ENCODE assay signal across 13 cellular contexts in genomic region chr16:9119795-9120194, GRCh38. TPM values are rescaled to one million over a fixed set of nuclear protein-coding genes. Genes with fewer than 3 reads are reported as not detected.
DNase-seq lines count a peak whose midpoint lies in the region; ATAC-seq and TF ChIP-seq lines count a peak whose summit lies in the region.
"Had no signal": no experiment of that assay in that cellular context is flagged by ENCODE, and none has a peak within 500 bp of the region (broad histone marks: within the 10 kb centered on the region; RNA-seq: fewer than 3 reads in every experiment).

No MANE protein-coding gene starts in this region.

- intact Hi-C loops in CD8-positive, alpha-beta T cell (cut with DNase I, micrococcal nuclease): loop anchor here in 1 of 2 experiments (2.0 kb wide), 1 partner anchor 19 kb away; no protein-coding TSS in a partner anchor
- intact Hi-C loops in PC-9 (cut with micrococcal nuclease; ENCODE audit: unreplicated experiment): no loop called here

- no peaks in the 10 kb centered on the region for H3K27me3 Mint-ChIP-seq in CD8-positive, alpha-beta T cell (ENCODE audit: low read depth)
- no peaks in the 10 kb centered on the region for H3K27me3 Mint-ChIP-seq in nephron progenitor cell (ENCODE audit: low read depth, poor library complexity)

- peaks cover 2% of the 10 kb centered on the region for H4K20me1 ChIP-seq in PC-9 (ENCODE audit: insufficient read depth)

- peaks cover 80% of the 10 kb centered on the region for H3F3A ChIP-seq in PC-9 (ENCODE audit: insufficient read depth, low read depth)

- H3K36me3 Mint-ChIP-seq in CD8-positive, alpha-beta T cell: peaks cover 87% of the 10 kb centered on the region
- peaks cover 79% of the 10 kb centered on the region for H3K36me3 Mint-ChIP-seq in nephron progenitor cell (ENCODE audit: low read depth)

- TF ChIP-seq CTCF in CD8-positive, alpha-beta T cell (IDR thresholded peaks at IDR 0.05): no peak
- TF ChIP-seq CTCF in PC-9 (conservative IDR thresholded peaks at IDR 0.05): no peak
- no peak for TF ChIP-seq CTCF in nephron progenitor cell (IDR thresholded peaks at IDR 0.05)

- peaks cover 17% of the 10 kb centered on the region for H3K36me3 ChIP-seq in CD8-positive, alpha-beta T cell (ENCODE audit: insufficient read depth, low read length)
- H3K36me3 ChIP-seq in PC-9 (ENCODE audit: low read depth): peaks cover 41% of the 10 kb centered on the region
- H3K36me3 ChIP-seq: ovary had no signal

- no peaks in the 10 kb centered on the region for H3K9me3 Mint-ChIP-seq in CD8-positive, alpha-beta T cell
- no peaks in the 10 kb centered on the region for H3K9me3 Mint-ChIP-seq in nephron progenitor cell

- no peaks in the 10 kb centered on the region for H3K9me2 ChIP-seq in PC-9 (ENCODE audit: insufficient read depth)

- H3K4me3 Mint-ChIP-seq in CD8-positive, alpha-beta T cell: no peak overlapping the region
- H3K4me3 Mint-ChIP-seq in nephron progenitor cell: no peak overlapping the region

- H3K4me3 ChIP-seq in CD8-positive, alpha-beta T cell (ENCODE audit: low read depth, low read length): no peak overlapping the region
- no peak overlapping the region for H3K4me3 ChIP-seq in PC-9
- H3K4me3 ChIP-seq: ovary, upper lobe of left lung had no signal

- no peaks in the 10 kb centered on the region for H3K9me3 ChIP-seq in CD8-positive, alpha-beta T cell (ENCODE audit: low read length)
- no peaks in the 10 kb centered on the region for H3K9me3 ChIP-seq in PC-9 (ENCODE audit: insufficient read depth, low read depth)
- H3K9me3 ChIP-seq: ovary, upper lobe of left lung had no signal

- H3K4me1 ChIP-seq in CD8-positive, alpha-beta T cell (ENCODE audit: insufficient read depth, low read length): peaks cover 12% of the 10 kb centered on the region
- H3K4me1 ChIP-seq in PC-9 (replicated peaks; ENCODE audit: insufficient read depth): peaks cover 54% of the 10 kb centered on the region

- ATAC-seq in CD8-positive, alpha-beta T cell: no peak
- ATAC-seq in GM18909 (IDR thresholded peaks at IDR 0.05; ENCODE audit: poor library complexity, unreplicated experiment) (no peak), GM21576 (IDR thresholded peaks at IDR 0.05; ENCODE audit: unreplicated experiment) (no peak), HG02885 (IDR thresholded peaks at IDR 0.05; ENCODE audit: poor library complexity, unreplicated experiment) (no peak)

- H3K4me2 ChIP-seq in PC-9: no peak overlapping the region

- BruUV-seq in PC-9 (replicated peaks; lab: Mats Ljungman, UMichigan): no TSS peak

- H3K27ac ChIP-seq in CD8-positive, alpha-beta T cell (ENCODE audit: low read depth, low read length): no peak overlapping the region
- peak overlapping the region; percentile 11; the same call in 1 of the 2 replicates for H3K27ac ChIP-seq in PC-9
- H3K27ac ChIP-seq: ovary had no signal

- peak overlapping the region; percentile 38 for H3K27ac Mint-ChIP-seq in CD8-positive, alpha-beta T cell
- peak overlapping the region; percentile 77 for H3K27ac Mint-ChIP-seq in nephron progenitor cell

- no peak overlapping the region for H2AFZ ChIP-seq in PC-9

- POLR2A ChIA-PET in CD8-positive, alpha-beta T cell (lab: Charles Lee): interaction anchor here (0.6 to 1.1 kb wide), 2 partner anchors 10 to 176 kb away, joined by 3 read pairs; no protein-coding TSS in a partner anchor
- POLR2A ChIA-PET in PC-9 (lab: Charles Lee; ENCODE audit: unreplicated experiment): interaction anchor here (0.6 kb wide), 1 partner anchor 18 kb away, joined by 4 read pairs; no protein-coding TSS in a partner anchor

- peaks cover 93% of the 10 kb centered on the region for H3K79me2 ChIP-seq in PC-9 (ENCODE audit: low read depth)

- no peak for DNase-seq in CD8-positive, alpha-beta T cell
- no peak for DNase-seq in PC-9
- DNase-seq in dedifferentiated amniotic fluid mesenchymal stem cell (ENCODE audit: extremely low spot score): peak; percentile 27
- no peak for DNase-seq in nephron progenitor cell
- DNase-seq in NCI-H526 (lab: John Stamatoyannopoulos, UW): no peak
- DNase-seq: activated effector memory CD4-positive, alpha-beta T cell treated with Interleukin-2 at 50 U/mL for 16 hours; DND-41; NCI-H1436 treated with DMSO at 0.1 percent for 48 hours; upper lobe of left lung had no signal

- CTCF ChIA-PET in CD8-positive, alpha-beta T cell (lab: Charles Lee): interaction anchor here (1.1 kb wide), 1 partner anchor 14 kb away, joined by 3 read pairs; no protein-coding TSS in a partner anchor
- CTCF ChIA-PET in PC-9 (lab: Charles Lee): no interaction called here

- H3K27me3 ChIP-seq in CD8-positive, alpha-beta T cell (ENCODE audit: insufficient read depth, low read length): no peaks in the 10 kb centered on the region
- H3K27me3 ChIP-seq in PC-9 (ENCODE audit: insufficient read depth, low read depth): no peaks in the 10 kb centered on the region
- H3K27me3 ChIP-seq: ovary, upper lobe of left lung had no signal

- peaks cover 66% of the 10 kb centered on the region for H3K4me1 Mint-ChIP-seq in CD8-positive, alpha-beta T cell (ENCODE audit: low read depth)
- peaks cover 30% of the 10 kb centered on the region for H3K4me1 Mint-ChIP-seq in nephron progenitor cell

RNA-seq across cellular contexts. Expression of gene HAPSTR1, which starts 28.4 kb away (rescaled TPM):
- total RNA-seq in CD8-positive, alpha-beta T cell: 100 to 1,000 TPM; 189 to 191 TPM
- 61.1 and 82.8 TPM in 2 replicates for total RNA-seq in PC-9 (2021)
